In the genomic region with DNA sequence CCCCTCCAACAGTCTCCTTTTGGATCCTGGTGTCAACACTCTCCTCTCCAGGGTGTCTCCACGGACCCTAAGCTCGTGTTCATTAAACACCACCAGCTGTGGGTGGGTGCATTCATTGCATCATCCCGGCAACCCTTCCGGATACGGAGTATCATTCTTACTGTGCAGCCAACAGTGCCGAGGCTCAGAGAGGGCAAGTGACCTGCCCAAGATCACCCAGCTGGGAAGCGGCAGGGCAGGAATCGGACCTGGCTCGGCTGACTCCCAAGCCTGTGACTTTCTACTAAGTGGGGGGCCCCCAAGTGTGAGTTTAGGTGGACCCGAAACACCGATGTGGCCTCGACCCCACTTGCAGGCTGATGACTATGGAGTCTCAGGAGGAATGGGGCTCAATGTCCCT, we compare ENCODE assay signal across 22 cellular contexts. TPM values are rescaled to one million over a fixed set of nuclear protein-coding genes. Genes with fewer than 3 reads are reported as not detected.
"Had no signal": no experiment of that assay in that cellular context is flagged by ENCODE, and none has a peak within 500 bp of the region (broad histone marks: within the 10 kb centered on the region; RNA-seq: fewer than 3 reads in every experiment).

No MANE protein-coding gene starts in this region.

- H3K27ac Mint-ChIP-seq: activated CD4-positive, alpha-beta T cell treated with anti-CD3 and anti-CD28 coated beads, Interleukin-2, amount 10 ng/mL, durations not matched to agents 24 days and 14 days; activated naive CD8-positive, alpha-beta T cell; activated T-cell treated with anti-CD3 and anti-CD28 coated beads, Interleukin-2, amount 50 U/mL, for 72 hours; naive thymus-derived CD4-positive, alpha-beta T cell; stimulated activated naive CD8-positive, alpha-beta T cell treated with anti-CD3 and anti-CD28 coated beads, Interleukin-15, Interleukin-2, amounts not matched to agents 100 ng/mL and 50 ng/mL, for 24 hours; WTC11 had no signal

- H3K36me3 ChIP-seq: colonic mucosa had no signal

- H3K4me1 ChIP-seq: colonic mucosa had no signal

- H3K27me3 ChIP-seq: colonic mucosa, testis had no signal

- H3K9me3 ChIP-seq: colonic mucosa, testis had no signal

- H3K27me3 Mint-ChIP-seq: activated naive CD8-positive, alpha-beta T cell; stimulated activated naive CD8-positive, alpha-beta T cell treated with anti-CD3 and anti-CD28 coated beads, Interleukin-15, Interleukin-2, amounts not matched to agents 100 ng/mL and 50 ng/mL, for 24 hours had no signal

- H3K4me3 ChIP-seq: colonic mucosa, testis had no signal

- H3K27ac ChIP-seq: colonic mucosa had no signal

- H3K9me3 Mint-ChIP-seq: activated CD4-positive, alpha-beta T cell treated with anti-CD3 and anti-CD28 coated beads, Interleukin-2, amount 10 ng/mL, durations not matched to agents 24 days and 14 days; activated T-cell treated with anti-CD3 and anti-CD28 coated beads, Interleukin-2, amount 50 U/mL, for 72 hours; brain; naive thymus-derived CD4-positive, alpha-beta T cell; stimulated activated naive CD8-positive, alpha-beta T cell treated with anti-CD3 and anti-CD28 coated beads, Interleukin-15, Interleukin-2, amounts not matched to agents 100 ng/mL and 50 ng/mL, for 24 hours; WTC11 had no signal

- H3K4me3 Mint-ChIP-seq: activated CD4-positive, alpha-beta T cell treated with anti-CD3 and anti-CD28 coated beads, Interleukin-2, amount 10 ng/mL, durations not matched to agents 24 days and 14 days; activated naive CD8-positive, alpha-beta T cell; activated T-cell treated with anti-CD3 and anti-CD28 coated beads, Interleukin-2, amount 50 U/mL, for 72 hours; brain; naive thymus-derived CD4-positive, alpha-beta T cell; stimulated activated naive CD8-positive, alpha-beta T cell treated with anti-CD3 and anti-CD28 coated beads, Interleukin-15, Interleukin-2, amounts not matched to agents 100 ng/mL and 50 ng/mL, for 24 hours; WTC11 had no signal

- ATAC-seq: activated T-cell treated with anti-CD3 and anti-CD28 coated beads, Interleukin-2, amount 50 U/mL, for 72 hours; left colon; naive thymus-derived CD4-positive, alpha-beta T cell; WTC11 had no signal

- DNase-seq: activated CD4-positive, alpha-beta T cell treated with anti-CD3 and anti-CD28 coated beads, Interleukin-2, amount 10 ng/mL, durations not matched to agents 24 days and 14 days; activated CD8-positive, alpha-beta memory T cell treated with anti-CD3 and anti-CD28 coated beads, Interleukin-2, amount 50 U/mL, for 48 hours; activated gamma-delta T cell treated with Interleukin-2 at 50 U/mL for 16 hours; activated T-cell treated with anti-CD3 and anti-CD28 coated beads, Interleukin-2, amount 50 U/mL, for 72 hours; amygdala; central memory CD4-positive, alpha-beta T cell; colonic mucosa; foreskin melanocyte; head of caudate nucleus; left colon; mammary epithelial cell; naive thymus-derived CD4-positive, alpha-beta T cell; posterior cingulate gyrus; small intestine; SW 1271; testis had no signal

- H3K36me3 Mint-ChIP-seq: activated naive CD8-positive, alpha-beta T cell; brain had no signal

RNA-seq across cellular contexts. Expression of a gene that starts 20.4 kb away (rescaled TPM):
- total RNA-seq: activated CD4-positive, alpha-beta T cell treated with anti-CD3 and anti-CD28 coated beads, Interleukin-2, amount 10 ng/mL, durations not matched to agents 24 days and 14 days; activated T-cell treated with anti-CD3 and anti-CD28 coated beads, Interleukin-2, amount 50 U/mL, for 72 hours; colonic mucosa; fibroblast of lung; left colon; mammary epithelial cell; naive thymus-derived CD4-positive, alpha-beta T cell; T-helper 2 cell treated with Interferon-gamma antibody and Interleukin-4, amounts not matched to agents 100 ng/mL and 5 ng/mL, for 36 hours; WTC11 had no signal

RNA-seq across cellular contexts. Expression of a gene that starts 34.9 kb away (rescaled TPM):
- total RNA-seq: activated CD4-positive, alpha-beta T cell treated with anti-CD3 and anti-CD28 coated beads, Interleukin-2, amount 10 ng/mL, durations not matched to agents 24 days and 14 days; activated T-cell treated with anti-CD3 and anti-CD28 coated beads, Interleukin-2, amount 50 U/mL, for 72 hours; colonic mucosa; fibroblast of lung; left colon; mammary epithelial cell; naive thymus-derived CD4-positive, alpha-beta T cell; T-helper 2 cell treated with Interferon-gamma antibody and Interleukin-4, amounts not matched to agents 100 ng/mL and 5 ng/mL, for 36 hours; WTC11 had no signal
